1 cellular context compared by ENCODE assay signal in the genomic region with DNA sequence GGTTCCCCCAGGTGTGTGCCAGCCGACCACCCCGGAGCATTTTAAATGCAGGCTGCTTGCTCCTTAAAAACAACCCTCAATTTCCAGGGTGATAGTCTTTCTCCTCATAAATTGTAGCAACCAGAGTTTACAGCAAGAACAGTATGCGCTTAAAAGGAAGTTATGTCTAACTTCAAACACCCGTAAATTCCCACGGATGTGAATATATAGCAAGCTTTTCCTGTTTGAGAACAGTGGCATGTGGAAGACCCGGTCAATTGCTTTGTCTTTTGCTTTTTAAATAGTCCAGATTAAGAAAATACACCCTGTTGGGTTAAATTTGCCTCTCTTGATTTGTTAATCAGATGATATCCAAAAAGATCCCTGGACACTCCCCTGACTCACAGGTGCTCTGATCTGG.
TF ChIP-seq lines count a peak whose summit lies in the region.

No MANE protein-coding gene starts in this region.

TF ChIP-seq in GM23338, 12 proteins besides CTCF, POLR2A, EP300 and RAD21 (continued from another document):
- TF ChIP-seq, protein P1, sequence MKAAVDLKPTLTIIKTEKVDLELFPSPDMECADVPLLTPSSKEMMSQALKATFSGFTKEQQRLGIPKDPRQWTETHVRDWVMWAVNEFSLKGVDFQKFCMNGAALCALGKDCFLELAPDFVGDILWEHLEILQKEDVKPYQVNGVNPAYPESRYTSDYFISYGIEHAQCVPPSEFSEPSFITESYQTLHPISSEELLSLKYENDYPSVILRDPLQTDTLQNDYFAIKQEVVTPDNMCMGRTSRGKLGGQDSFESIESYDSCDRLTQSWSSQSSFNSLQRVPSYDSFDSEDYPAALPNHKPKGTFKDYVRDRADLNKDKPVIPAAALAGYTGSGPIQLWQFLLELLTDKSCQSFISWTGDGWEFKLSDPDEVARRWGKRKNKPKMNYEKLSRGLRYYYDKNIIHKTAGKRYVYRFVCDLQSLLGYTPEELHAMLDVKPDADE (IDR thresholded peaks at IDR 0.05): no peak
- no peak for TF ChIP-seq ZNF114 (CRISPR knock-in tag; IDR thresholded peaks at IDR 0.05)
